Comparison of ENCODE assay signal across 12 cellular contexts in the genomic region with DNA sequence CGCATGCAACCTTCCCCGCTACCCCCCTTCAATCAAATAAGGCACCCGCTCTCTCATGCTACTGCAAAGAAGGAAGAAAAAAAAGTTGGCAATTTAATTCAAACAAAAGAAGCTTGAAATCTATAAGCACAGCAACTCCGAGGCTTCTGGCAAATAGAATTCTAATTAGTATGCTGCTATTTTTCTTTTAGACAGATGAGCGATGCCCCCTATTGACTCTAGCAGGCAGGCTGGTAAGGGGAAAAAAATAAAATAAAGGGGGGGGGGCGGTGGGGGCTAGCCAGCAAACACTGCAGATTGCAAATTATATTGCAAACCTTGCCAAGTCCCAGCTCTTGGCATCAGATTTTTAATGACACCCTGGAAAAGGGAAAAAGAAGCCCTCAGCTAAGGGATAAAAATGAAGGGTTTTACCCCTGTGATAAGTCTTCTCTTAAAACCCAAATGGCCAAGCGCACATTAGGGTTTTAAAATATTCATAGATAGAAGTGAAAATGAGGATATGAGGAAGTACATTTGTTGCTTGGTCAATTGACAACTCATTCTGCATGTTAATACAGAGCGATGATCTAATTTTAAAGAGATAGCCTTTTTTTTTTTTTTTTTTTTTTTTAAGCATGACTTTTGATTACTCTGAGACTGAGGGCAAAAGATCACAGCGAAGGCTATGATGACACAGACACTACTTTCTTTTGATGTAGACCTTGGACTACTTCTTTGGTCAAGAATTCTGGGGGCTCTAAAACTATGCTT.
DNase-seq lines count a peak whose midpoint lies in the region; ATAC-seq and TF ChIP-seq lines count a peak whose summit lies in the region.
"Had no signal": no experiment of that assay in that cellular context is flagged by ENCODE, and none has a peak within 500 bp of the region (broad histone marks: within the 10 kb centered on the region; RNA-seq: fewer than 3 reads in every experiment).

No MANE protein-coding gene starts in this region.

- H3K9me3 ChIP-seq in AG04450 (ENCODE audit: control insufficient read depth, insufficient read depth, low read length) (no peaks in the 10 kb centered on the region), RWPE2 (ENCODE audit: severe bottlenecking) (no peaks in the 10 kb centered on the region)

- H3K4me1 Mint-ChIP-seq in T-cell: no peaks in the 10 kb centered on the region
- H3K4me1 Mint-ChIP-seq: activated B cell treated with CpG ODN at 0.5 μM for 24 hours had no signal

- H3K27me3 ChIP-seq in AG04450 (ENCODE audit: control insufficient read depth, insufficient read depth, low read length): peaks cover 2% of the 10 kb centered on the region
- H3K27me3 ChIP-seq in RWPE2 (ENCODE audit: insufficient read depth, poor library complexity, severe bottlenecking): peaks cover 84% of the 10 kb centered on the region

- H3K9me3 Mint-ChIP-seq in T-cell: no peaks in the 10 kb centered on the region

- H3K4me3 ChIP-seq in AG04450 (ENCODE audit: low read depth, low read length) (no peak overlapping the region), HFF-Myc (replicated peaks; ENCODE audit: low read depth, low read length) (no peak overlapping the region), RWPE2 (ENCODE audit: severe bottlenecking) (no peak overlapping the region), foreskin fibroblast (ENCODE audit: low read depth in 1 of 2, low read length in 2 of 2) (no peak overlapping the region)

- DNase-seq in AG04450 (ENCODE audit: low read depth, low spot score) (no peak), HFF-Myc (ENCODE audit: extremely low read depth, low read depth) (no peak), RWPE2 (ENCODE audit: low spot score) (no peak), foreskin fibroblast (peak in 1 of 2 donors; percentile 4), NCI-H1694 treated with DMSO at 0.1 percent for 48 hours (lab: John Stamatoyannopoulos, UW) (no peak), T-cell (no peak), NCI-H187 (lab: John Stamatoyannopoulos, UW) (no peak)
- DNase-seq: activated B cell treated with CpG ODN at 0.5 μM for 24 hours, DMS153, NCI-H2029 treated with DMSO at 0.1 percent for 48 hours, trophoblast cell had no signal

- no peak overlapping the region for H3K4me3 Mint-ChIP-seq in T-cell
- H3K4me3 Mint-ChIP-seq: activated B cell treated with CpG ODN at 0.5 μM for 24 hours had no signal

- H3K36me3 ChIP-seq in RWPE2 (ENCODE audit: low read depth): no peaks in the 10 kb centered on the region

- H3K4me1 ChIP-seq in RWPE2 (ENCODE audit: insufficient read depth, poor library complexity, severe bottlenecking): no peaks in the 10 kb centered on the region

- no peak for ATAC-seq in RWPE2 (ENCODE audit: low read depth)
- ATAC-seq in T-cell (replicated peaks in 1 of 4): no peak
- no peak for ATAC-seq in HG03342 (IDR thresholded peaks at IDR 0.05; ENCODE audit: unreplicated experiment)

- peaks cover 1 to 14% of the 10 kb centered on the region in 2 donors for H3K27me3 Mint-ChIP-seq in T-cell
- H3K27me3 Mint-ChIP-seq: activated B cell treated with CpG ODN at 0.5 μM for 24 hours had no signal

- CTCF ChIA-PET in AG04450 (lab: Charles Lee) (interaction anchor here (0.6 to 1.4 kb wide), 9 partner anchors 9 to 1907 kb away, joined by 3 to 7 read pairs (median 4); no protein-coding TSS in a partner anchor), T-cell (lab: Charles Lee) (no interaction called here)

- no peak overlapping the region for H3K27ac ChIP-seq in AG04450 (ENCODE audit: low read depth, low read length)
- H3K27ac ChIP-seq in RWPE2 (ENCODE audit: poor library complexity, severe bottlenecking): no peak overlapping the region

- H3K27ac Mint-ChIP-seq in T-cell: no peak overlapping the region
- H3K27ac Mint-ChIP-seq: activated B cell treated with CpG ODN at 0.5 μM for 24 hours had no signal

- POLR2A ChIA-PET in AG04450 (lab: Yijun Ruan, JAX): no interaction called here
- POLR2A ChIA-PET in T-cell (lab: Charles Lee): no interaction called here

- TF ChIP-seq CTCF in AG04450 (IDR thresholded peaks at IDR 0.05; ENCODE audit: low read depth, low read length) (peak; percentile 33), HFF-Myc (IDR thresholded peaks at IDR 0.05; ENCODE audit: low read depth, low read length, missing control alignments) (peak; percentile 42), RWPE2 (IDR thresholded peaks at IDR 0.05; ENCODE audit: poor library complexity, severe bottlenecking) (peak; percentile 53), foreskin fibroblast (IDR thresholded peaks at IDR 0.05; ENCODE audit: low read depth, low read length) (peak; percentile 32)

- H3K36me3 Mint-ChIP-seq in T-cell: no peaks in the 10 kb centered on the region
